ENCODE assay signal across 28 cellular contexts in genomic region chr11:40179541-40179940, GRCh38.
"Had no signal": no experiment of that assay in that cellular context is flagged by ENCODE, and none has a peak within 500 bp of the region (broad histone marks: within the 10 kb centered on the region; RNA-seq: fewer than 3 reads in every experiment).

No MANE protein-coding gene starts in this region.

- ATAC-seq: stimulated activated effector memory CD8-positive, alpha-beta T cell treated with anti-CD3 and anti-CD28 coated beads, Interleukin-12 subunit alpha, Interleukin-12 subunit beta, amount 100 ng/mL, for 72 hours; stimulated activated memory B cell treated with anti-CD40 and anti-IgM and Interleukin-4, amounts not matched to agents 10 μg/mL and 1 μg/mL and 100 μg/mL, for 72 hours; stimulated activated naive B cell treated with anti-CD40 and anti-IgM and Interleukin-4, amounts not matched to agents 10 μg/mL and 1 μg/mL and 100 μg/mL, for 72 hours; stimulated activated naive CD8-positive, alpha-beta T cell treated with anti-CD3 and anti-CD28 coated beads, Interleukin-15, amount 100 ng/mL, for 72 hours; stimulated activated naive CD8-positive, alpha-beta T cell treated with anti-CD3 and anti-CD28 coated beads, Interleukin-15, Interleukin-2, amounts not matched to agents 100 U/mL and 50 U/mL, for 24 hours; upper lobe of right lung had no signal

- H3K9me3 ChIP-seq: stomach, suprapubic skin, testis, thoracic aorta, thyroid gland, tibial artery, tibial nerve, transverse colon, upper lobe of left lung, upper lobe of right lung, uterus, vagina had no signal

- H3K27me3 ChIP-seq: stomach, suprapubic skin, testis, thyroid gland, tibial artery, tibial nerve, transverse colon, upper lobe of left lung, upper lobe of right lung, uterus, vagina had no signal

- H3K4me3 Mint-ChIP-seq: stimulated activated effector memory CD8-positive, alpha-beta T cell treated with anti-CD3 and anti-CD28 coated beads, Interleukin-12 subunit alpha, Interleukin-12 subunit beta, amount 100 ng/mL, for 72 hours; stimulated activated memory B cell treated with anti-CD40 and anti-IgM and Interleukin-4, amounts not matched to agents 10 μg/mL and 1 μg/mL and 100 μg/mL, for 72 hours; stimulated activated naive B cell treated with anti-CD40 and anti-IgM and Interleukin-4, amounts not matched to agents 10 μg/mL and 1 μg/mL and 100 μg/mL, for 72 hours; stimulated activated naive CD8-positive, alpha-beta T cell treated with anti-CD3 and anti-CD28 coated beads, Interleukin-15, amount 100 ng/mL, for 72 hours; stimulated activated naive CD8-positive, alpha-beta T cell treated with anti-CD3 and anti-CD28 coated beads, Interleukin-15, Interleukin-2, amounts not matched to agents 100 ng/mL and 50 ng/mL, for 24 hours; type B pancreatic cell had no signal

- H3K27me3 Mint-ChIP-seq: stimulated activated memory B cell treated with anti-CD40 and anti-IgM and Interleukin-4, amounts not matched to agents 10 μg/mL and 1 μg/mL and 100 μg/mL, for 72 hours; stimulated activated naive B cell treated with anti-CD40 and anti-IgM and Interleukin-4, amounts not matched to agents 10 μg/mL and 1 μg/mL and 100 μg/mL, for 72 hours; stimulated activated naive CD8-positive, alpha-beta T cell treated with anti-CD3 and anti-CD28 coated beads, Interleukin-15, amount 100 ng/mL, for 72 hours; stimulated activated naive CD8-positive, alpha-beta T cell treated with anti-CD3 and anti-CD28 coated beads, Interleukin-15, Interleukin-2, amounts not matched to agents 100 ng/mL and 50 ng/mL, for 24 hours; type B pancreatic cell had no signal

- H3K4me1 ChIP-seq: stomach, suprapubic skin, testis, thyroid gland, tibial artery, tibial nerve, transverse colon, upper lobe of left lung, upper lobe of right lung, uterus, vagina had no signal

- H3K4me1 Mint-ChIP-seq: stimulated activated effector memory CD8-positive, alpha-beta T cell treated with anti-CD3 and anti-CD28 coated beads, Interleukin-12 subunit alpha, Interleukin-12 subunit beta, amount 100 ng/mL, for 72 hours; stimulated activated memory B cell treated with anti-CD40 and anti-IgM and Interleukin-4, amounts not matched to agents 10 μg/mL and 1 μg/mL and 100 μg/mL, for 72 hours; stimulated activated naive B cell treated with anti-CD40 and anti-IgM and Interleukin-4, amounts not matched to agents 10 μg/mL and 1 μg/mL and 100 μg/mL, for 72 hours; stimulated activated naive CD8-positive, alpha-beta T cell treated with anti-CD3 and anti-CD28 coated beads, Interleukin-15, amount 100 ng/mL, for 72 hours had no signal

- H3K9me3 Mint-ChIP-seq: type B pancreatic cell had no signal

- H3K4me3 ChIP-seq: stomach, suprapubic skin, testis, thoracic aorta, thyroid gland, tibial artery, tibial nerve, transverse colon, upper lobe of left lung, upper lobe of right lung, uterus, vagina had no signal

- DNase-seq: stimulated activated CD4-positive, alpha-beta T cell treated with anti-CD3 and anti-CD28 coated beads, Interleukin-2, amount 100 ng/mL, for 48 hours; stimulated activated CD4-positive, alpha-beta T cell treated with anti-CD3 and anti-CD28 coated beads, Interleukin-4, amount 100 ng/mL, for 1 hour; stimulated activated CD4-positive, alpha-beta T cell treated with anti-CD3 and anti-CD28 coated beads, Interleukin-4, amount 100 ng/mL, for 24 hours; stimulated activated CD4-positive, alpha-beta T cell treated with anti-CD3 and anti-CD28 coated beads, Interleukin-4, amount 100 ng/mL, for 4 hours; stimulated activated CD8-positive, alpha-beta memory T cell treated with anti-CD3 and anti-CD28 coated beads, Interleukin-4, amount 100 ng/mL, for 48 hours; stimulated activated naive B cell treated with anti-CD40 and anti-IgM and Interleukin-4, amounts not matched to agents 10 μg/mL and 1 μg/mL and 100 μg/mL, for 72 hours; stimulated activated naive CD4-positive, alpha-beta T cell; stimulated activated naive CD4-positive, alpha-beta T cell treated with Interleukin-2 at 50 U/mL for 16 hours; stimulated activated naive CD8-positive, alpha-beta T cell treated with anti-CD3 and anti-CD28 coated beads, Interleukin-15, amount 100 ng/mL, for 72 hours; stimulated activated naive CD8-positive, alpha-beta T cell treated with anti-CD3 and anti-CD28 coated beads, Interleukin-15, Interleukin-2, amounts not matched to agents 100 U/mL and 50 U/mL, for 24 hours; stomach; substantia nigra; testis; thyroid gland; tibial artery; transverse colon; trophoblast cell; upper lobe of left lung; upper lobe of right lung; uterus had no signal

- H3K36me3 ChIP-seq: stomach, suprapubic skin, thoracic aorta, thyroid gland, tibial artery, tibial nerve, transverse colon, upper lobe of left lung, upper lobe of right lung, uterus, vagina had no signal

- H3K36me3 Mint-ChIP-seq: stimulated activated effector memory CD8-positive, alpha-beta T cell treated with anti-CD3 and anti-CD28 coated beads, Interleukin-12 subunit alpha, Interleukin-12 subunit beta, amount 100 ng/mL, for 72 hours; stimulated activated memory B cell treated with anti-CD40 and anti-IgM and Interleukin-4, amounts not matched to agents 10 μg/mL and 1 μg/mL and 100 μg/mL, for 72 hours; stimulated activated naive B cell treated with anti-CD40 and anti-IgM and Interleukin-4, amounts not matched to agents 10 μg/mL and 1 μg/mL and 100 μg/mL, for 72 hours; type B pancreatic cell had no signal

- H3K27ac Mint-ChIP-seq: stimulated activated effector memory CD8-positive, alpha-beta T cell treated with anti-CD3 and anti-CD28 coated beads, Interleukin-12 subunit alpha, Interleukin-12 subunit beta, amount 100 ng/mL, for 72 hours; stimulated activated memory B cell treated with anti-CD40 and anti-IgM and Interleukin-4, amounts not matched to agents 10 μg/mL and 1 μg/mL and 100 μg/mL, for 72 hours; stimulated activated naive B cell treated with anti-CD40 and anti-IgM and Interleukin-4, amounts not matched to agents 10 μg/mL and 1 μg/mL and 100 μg/mL, for 72 hours; stimulated activated naive CD8-positive, alpha-beta T cell treated with anti-CD3 and anti-CD28 coated beads, Interleukin-15, amount 100 ng/mL, for 72 hours; stimulated activated naive CD8-positive, alpha-beta T cell treated with anti-CD3 and anti-CD28 coated beads, Interleukin-15, Interleukin-2, amounts not matched to agents 100 ng/mL and 50 ng/mL, for 24 hours; type B pancreatic cell had no signal
